Comparison of ENCODE assay signal across 1 cellular context in the genomic region with DNA sequence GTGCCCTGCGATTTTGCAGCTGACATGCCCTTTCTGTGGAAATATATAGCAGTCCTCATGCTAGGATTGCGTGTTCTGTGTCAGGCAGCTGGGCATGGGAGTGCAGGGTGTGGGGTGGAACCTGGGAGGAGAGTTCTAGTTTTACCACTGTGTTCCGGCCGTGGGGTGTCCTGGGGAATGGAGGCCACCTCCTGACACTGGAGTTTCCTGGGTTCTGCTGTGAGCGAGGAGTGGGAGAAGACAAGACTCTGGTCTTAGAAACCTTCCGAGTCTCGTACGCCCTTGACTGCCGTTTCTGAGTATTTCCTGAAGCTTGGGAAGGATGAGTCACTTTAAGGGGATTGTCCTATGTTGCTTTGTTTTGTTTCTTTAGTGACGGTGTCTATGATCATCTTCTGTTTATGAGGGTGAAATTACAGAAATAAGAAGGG.
TF ChIP-seq lines count a peak whose summit lies in the region.

No MANE protein-coding gene starts in this region.

TF ChIP-seq in SK-N-SH, 30 proteins besides CTCF, POLR2A, EP300 and RAD21 (continued from another document):
- TF ChIP-seq, protein P1, sequence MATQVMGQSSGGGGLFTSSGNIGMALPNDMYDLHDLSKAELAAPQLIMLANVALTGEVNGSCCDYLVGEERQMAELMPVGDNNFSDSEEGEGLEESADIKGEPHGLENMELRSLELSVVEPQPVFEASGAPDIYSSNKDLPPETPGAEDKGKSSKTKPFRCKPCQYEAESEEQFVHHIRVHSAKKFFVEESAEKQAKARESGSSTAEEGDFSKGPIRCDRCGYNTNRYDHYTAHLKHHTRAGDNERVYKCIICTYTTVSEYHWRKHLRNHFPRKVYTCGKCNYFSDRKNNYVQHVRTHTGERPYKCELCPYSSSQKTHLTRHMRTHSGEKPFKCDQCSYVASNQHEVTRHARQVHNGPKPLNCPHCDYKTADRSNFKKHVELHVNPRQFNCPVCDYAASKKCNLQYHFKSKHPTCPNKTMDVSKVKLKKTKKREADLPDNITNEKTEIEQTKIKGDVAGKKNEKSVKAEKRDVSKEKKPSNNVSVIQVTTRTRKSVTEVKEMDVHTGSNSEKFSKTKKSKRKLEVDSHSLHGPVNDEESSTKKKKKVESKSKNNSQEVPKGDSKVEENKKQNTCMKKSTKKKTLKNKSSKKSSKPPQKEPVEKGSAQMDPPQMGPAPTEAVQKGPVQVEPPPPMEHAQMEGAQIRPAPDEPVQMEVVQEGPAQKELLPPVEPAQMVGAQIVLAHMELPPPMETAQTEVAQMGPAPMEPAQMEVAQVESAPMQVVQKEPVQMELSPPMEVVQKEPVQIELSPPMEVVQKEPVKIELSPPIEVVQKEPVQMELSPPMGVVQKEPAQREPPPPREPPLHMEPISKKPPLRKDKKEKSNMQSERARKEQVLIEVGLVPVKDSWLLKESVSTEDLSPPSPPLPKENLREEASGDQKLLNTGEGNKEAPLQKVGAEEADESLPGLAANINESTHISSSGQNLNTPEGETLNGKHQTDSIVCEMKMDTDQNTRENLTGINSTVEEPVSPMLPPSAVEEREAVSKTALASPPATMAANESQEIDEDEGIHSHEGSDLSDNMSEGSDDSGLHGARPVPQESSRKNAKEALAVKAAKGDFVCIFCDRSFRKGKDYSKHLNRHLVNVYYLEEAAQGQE (IDR thresholded peaks at IDR 0.05; ENCODE audit: low read depth, low read length): no peak
